Comparison of ENCODE assay signal across 11 cellular contexts in the genomic region with DNA sequence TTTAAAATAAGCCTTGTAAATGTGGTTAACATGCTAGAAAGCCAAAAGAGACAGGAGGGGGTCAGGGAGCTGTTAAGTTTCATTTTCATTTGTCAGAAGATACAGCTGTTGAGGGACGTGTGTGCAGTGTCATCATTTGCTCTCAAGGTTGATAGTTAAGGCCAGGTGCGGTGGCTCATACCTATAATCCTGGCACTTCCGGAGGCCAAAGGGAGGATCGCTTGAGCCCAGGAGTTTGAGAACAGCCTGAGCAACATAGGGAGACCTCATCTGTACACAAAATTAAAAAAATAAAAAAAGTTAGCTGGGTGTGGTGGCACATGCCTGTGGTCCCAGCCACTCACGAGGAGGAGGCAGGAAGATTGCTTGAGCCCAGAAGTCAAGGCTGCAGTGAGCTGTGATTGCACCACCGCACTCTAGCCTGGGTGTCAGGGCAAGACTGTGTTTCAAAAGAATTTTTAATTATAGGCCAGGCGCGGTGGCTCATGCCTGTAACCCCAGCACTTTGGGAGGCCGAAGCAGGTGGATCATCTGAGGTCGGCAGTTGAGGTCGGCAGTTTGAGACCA. TPM values are rescaled to one million over a fixed set of nuclear protein-coding genes. Genes with fewer than 3 reads are reported as not detected.
DNase-seq lines count a peak whose midpoint lies in the region; ATAC-seq, FAIRE-seq and TF ChIP-seq lines count a peak whose summit lies in the region.
"Had no signal": no experiment of that assay in that cellular context is flagged by ENCODE, and none has a peak within 500 bp of the region (broad histone marks: within the 10 kb centered on the region; RNA-seq: fewer than 3 reads in every experiment).

No MANE protein-coding gene starts in this region.

- peaks cover 8% of the 10 kb centered on the region for H3K9me3 Mint-ChIP-seq in stimulated activated naive CD8-positive, alpha-beta T cell treated with anti-CD3 and anti-CD28 coated beads, Interleukin-15, Interleukin-2, amounts not matched to agents 100 ng/mL and 50 ng/mL, for 24 hours
- no peaks in the 10 kb centered on the region for H3K9me3 Mint-ChIP-seq in activated CD4-positive, alpha-beta memory T cell treated with anti-CD3 and anti-CD28 coated beads, Interleukin-2, amount 10 ng/mL, durations not matched to agents 7 days and 5 days
- H3K9me3 Mint-ChIP-seq: type B pancreatic cell had no signal

- peaks cover 29% of the 10 kb centered on the region for H3K4me1 Mint-ChIP-seq in stimulated activated naive CD8-positive, alpha-beta T cell treated with anti-CD3 and anti-CD28 coated beads, Interleukin-15, Interleukin-2, amounts not matched to agents 100 ng/mL and 50 ng/mL, for 24 hours (ENCODE audit: low read depth)
- H3K4me1 Mint-ChIP-seq in activated CD4-positive, alpha-beta memory T cell treated with anti-CD3 and anti-CD28 coated beads, Interleukin-2, amount 10 ng/mL, durations not matched to agents 7 days and 5 days: peaks cover 35% of the 10 kb centered on the region

- H3K9me3 ChIP-seq in hepatocyte (ENCODE audit: low read depth): no peaks in the 10 kb centered on the region

- no peak for ATAC-seq in stimulated activated naive CD8-positive, alpha-beta T cell treated with anti-CD3 and anti-CD28 coated beads, Interleukin-15, Interleukin-2, amounts not matched to agents 100 U/mL and 50 U/mL, for 24 hours
- ATAC-seq in HG02938 (IDR thresholded peaks at IDR 0.05; ENCODE audit: unreplicated experiment): peak; percentile 51
- ATAC-seq: left colon had no signal

- H3K9me2 ChIP-seq in hepatocyte (replicated peaks; ENCODE audit: insufficient read depth): no peaks in the 10 kb centered on the region

- no peak overlapping the region for H3K4me3 ChIP-seq in hepatocyte

- H3K27me3 Mint-ChIP-seq in stimulated activated naive CD8-positive, alpha-beta T cell treated with anti-CD3 and anti-CD28 coated beads, Interleukin-15, Interleukin-2, amounts not matched to agents 100 ng/mL and 50 ng/mL, for 24 hours: no peaks in the 10 kb centered on the region
- no peaks in the 10 kb centered on the region for H3K27me3 Mint-ChIP-seq in activated CD4-positive, alpha-beta memory T cell treated with anti-CD3 and anti-CD28 coated beads, Interleukin-2, amount 10 ng/mL, durations not matched to agents 7 days and 5 days
- H3K27me3 Mint-ChIP-seq: type B pancreatic cell had no signal

- POLR2A ChIA-PET in activated CD4-positive, alpha-beta memory T cell treated with anti-CD3 and anti-CD28 coated beads, Interleukin-2, amount 10 ng/mL, durations not matched to agents 7 days and 5 days (lab: Charles Lee): interaction anchor here (0.6 to 1.6 kb wide), 4 partner anchors 15 to 27 kb away, joined by 3 to 11 read pairs (median 6); a partner anchor contains a TSS

- FAIRE-seq in urothelium cell line (lab: Jason Lieb, UNC): no peak

- TF ChIP-seq CTCF in hepatocyte (IDR thresholded peaks at IDR 0.05; ENCODE audit: poor library complexity): no peak

- H3K4me1 ChIP-seq in hepatocyte (ENCODE audit: insufficient read depth): no peaks in the 10 kb centered on the region

- H3K79me2 ChIP-seq in hepatocyte: peaks cover 8% of the 10 kb centered on the region

- intact Hi-C loops in posterior cingulate gyrus (cut with DNase I): loop anchor here (10.0 kb wide), 1 partner anchor 103 kb away; no protein-coding TSS in a partner anchor

- peak overlapping the region; percentile 63 for H3K27ac Mint-ChIP-seq in stimulated activated naive CD8-positive, alpha-beta T cell treated with anti-CD3 and anti-CD28 coated beads, Interleukin-15, Interleukin-2, amounts not matched to agents 100 ng/mL and 50 ng/mL, for 24 hours
- peak overlapping the region; percentile 83 for H3K27ac Mint-ChIP-seq in activated CD4-positive, alpha-beta memory T cell treated with anti-CD3 and anti-CD28 coated beads, Interleukin-2, amount 10 ng/mL, durations not matched to agents 7 days and 5 days
- H3K27ac Mint-ChIP-seq: type B pancreatic cell had no signal

- H3K27me3 ChIP-seq in hepatocyte: no peaks in the 10 kb centered on the region

- no peaks in the 10 kb centered on the region for H3K36me3 ChIP-seq in hepatocyte (replicated peaks; ENCODE audit: insufficient read depth, low read depth)

- H4K20me1 ChIP-seq in hepatocyte (ENCODE audit: insufficient read depth, poor library complexity, severe bottlenecking): no peaks in the 10 kb centered on the region

- H3K4me3 Mint-ChIP-seq in stimulated activated naive CD8-positive, alpha-beta T cell treated with anti-CD3 and anti-CD28 coated beads, Interleukin-15, Interleukin-2, amounts not matched to agents 100 ng/mL and 50 ng/mL, for 24 hours: peak overlapping the region; percentile 37
- no peak overlapping the region for H3K4me3 Mint-ChIP-seq in activated CD4-positive, alpha-beta memory T cell treated with anti-CD3 and anti-CD28 coated beads, Interleukin-2, amount 10 ng/mL, durations not matched to agents 7 days and 5 days
- H3K4me3 Mint-ChIP-seq: type B pancreatic cell had no signal

- H2AFZ ChIP-seq in hepatocyte: no peak overlapping the region

- no peak for DNase-seq in stimulated activated naive CD8-positive, alpha-beta T cell treated with anti-CD3 and anti-CD28 coated beads, Interleukin-15, Interleukin-2, amounts not matched to agents 100 U/mL and 50 U/mL, for 24 hours
- peak; percentile 28 for DNase-seq in activated CD4-positive, alpha-beta memory T cell treated with anti-CD3 and anti-CD28 coated beads, Interleukin-2, amount 10 ng/mL, durations not matched to agents 7 days and 5 days
- DNase-seq in urothelium cell line (ENCODE audit: low spot score): no peak
- DNase-seq in posterior cingulate gyrus: no peak
- no peak for DNase-seq in NCI-H2227 treated with DMSO at 0.1 percent for 48 hours (lab: John Stamatoyannopoulos, UW)
- no peak for DNase-seq in hepatocyte (ENCODE audit: low spot score)

- CTCF ChIA-PET in activated CD4-positive, alpha-beta memory T cell treated with anti-CD3 and anti-CD28 coated beads, Interleukin-2, amount 10 ng/mL, durations not matched to agents 7 days and 5 days (lab: Charles Lee): interaction anchor here (1.0 to 2.1 kb wide), 2 partner anchors 19 to 23 kb away, joined by 3 to 9 read pairs; a partner anchor contains a TSS

- H3K27ac ChIP-seq in hepatocyte: no peak overlapping the region
- H3K27ac ChIP-seq: C4-2B had no signal

- H3K36me3 Mint-ChIP-seq in stimulated activated naive CD8-positive, alpha-beta T cell treated with anti-CD3 and anti-CD28 coated beads, Interleukin-15, Interleukin-2, amounts not matched to agents 100 ng/mL and 50 ng/mL, for 24 hours (ENCODE audit: low read depth): peaks cover 60% of the 10 kb centered on the region
- H3K36me3 Mint-ChIP-seq in activated CD4-positive, alpha-beta memory T cell treated with anti-CD3 and anti-CD28 coated beads, Interleukin-2, amount 10 ng/mL, durations not matched to agents 7 days and 5 days (ENCODE audit: low read depth): peaks cover 50% of the 10 kb centered on the region

- WGBS in hepatocyte (ENCODE audit: low lambda C conversion rate, missing lambda C conversion rate): 91% methylated on average over 11 of the region's 11 CpGs

- no peak overlapping the region for H3K4me2 ChIP-seq in hepatocyte

RNA-seq across cellular contexts. Expression of a gene that starts 22.7 kb away (rescaled TPM):
- total RNA-seq in activated CD4-positive, alpha-beta memory T cell treated with anti-CD3 and anti-CD28 coated beads, Interleukin-2, amount 10 ng/mL, durations not matched to agents 7 days and 5 days: 10 to 100 TPM; 58.1 to 60.4 TPM
- 65.1 and 70.1 TPM in 2 replicates for total RNA-seq in hepatocyte
- polyA plus RNA-seq in hepatocyte: 62.7 and 64.6 TPM in 2 replicates

RNA-seq across cellular contexts. Expression of a gene that starts 23.3 kb away (rescaled TPM):
- total RNA-seq in activated CD4-positive, alpha-beta memory T cell treated with anti-CD3 and anti-CD28 coated beads, Interleukin-2, amount 10 ng/mL, durations not matched to agents 7 days and 5 days: 100 to 1,000 TPM; 271 to 277 TPM
- 139 and 147 TPM in 2 replicates for total RNA-seq in hepatocyte
- polyA plus RNA-seq in hepatocyte: 167 and 177 TPM in 2 replicates
